In the genomic region with DNA sequence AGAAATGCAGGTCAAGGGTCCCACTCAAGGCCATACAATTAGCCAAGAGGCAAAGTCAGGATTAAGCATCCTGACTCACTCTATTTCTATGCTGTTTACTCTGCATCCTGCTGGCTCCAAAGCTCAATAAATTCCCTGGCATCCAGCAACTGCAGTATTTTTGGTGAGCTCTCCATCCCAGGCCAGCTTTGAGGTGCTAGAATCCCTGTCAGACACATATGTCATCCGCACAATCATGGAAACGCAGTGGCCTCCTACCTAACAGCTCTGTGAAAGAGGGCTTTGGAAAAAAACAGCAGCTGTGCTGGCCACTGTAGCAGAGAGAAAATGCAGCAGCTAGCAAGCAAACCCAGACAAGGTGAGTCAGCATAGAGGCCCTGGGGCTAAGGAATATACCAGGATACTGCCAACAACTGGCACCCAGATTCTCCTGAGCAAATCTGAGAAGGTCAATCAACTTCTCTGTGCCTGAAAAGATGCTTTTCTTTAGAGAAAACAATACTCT, we compare ENCODE assay signal across 15 cellular contexts. TPM values are rescaled to one million over a fixed set of nuclear protein-coding genes. Genes with fewer than 3 reads are reported as not detected.
DNase-seq lines count a peak whose midpoint lies in the region; ATAC-seq, FAIRE-seq and TF ChIP-seq lines count a peak whose summit lies in the region.
"Had no signal": no experiment of that assay in that cellular context is flagged by ENCODE, and none has a peak within 500 bp of the region (broad histone marks: within the 10 kb centered on the region; RNA-seq: fewer than 3 reads in every experiment).

No MANE protein-coding gene starts in this region.

- peak overlapping the region; percentile 34 for H3K27ac Mint-ChIP-seq in endodermal cell
- H3K27ac Mint-ChIP-seq: activated naive CD8-positive, alpha-beta T cell had no signal

- TF ChIP-seq POLR2A in ovary (IDR thresholded peaks at IDR 0.05) = no peak

- TF ChIP-seq CTCF in endodermal cell (conservative IDR thresholded peaks at IDR 0.05) (no peak), ovary (IDR thresholded peaks at IDR 0.05) (no peak)

- H3K9me3 ChIP-seq in endodermal cell (ENCODE audit: control insufficient read depth, low read length) (peaks cover 5% of the 10 kb centered on the region), ovary (no peaks in the 10 kb centered on the region)
- H3K9me3 ChIP-seq: lower lobe of right lung, right lobe of liver had no signal

- H3K4me1 Mint-ChIP-seq in endodermal cell = peaks cover 4% of the 10 kb centered on the region

- H3K36me3 ChIP-seq in endodermal cell (ENCODE audit: control insufficient read depth, insufficient read depth, low read length) = no peaks in the 10 kb centered on the region
- H3K36me3 ChIP-seq in ovary = no peaks in the 10 kb centered on the region
- H3K36me3 ChIP-seq: lower lobe of right lung, right lobe of liver had no signal

- H3K9ac ChIP-seq in endodermal cell (ENCODE audit: extremely low read depth, low read length, poor library complexity, severe bottlenecking) = no peak overlapping the region

- no peaks in the 10 kb centered on the region for H3K36me3 Mint-ChIP-seq in endodermal cell (ENCODE audit: low read depth)
- H3K36me3 Mint-ChIP-seq: activated naive CD8-positive, alpha-beta T cell had no signal

- H3K27me3 ChIP-seq in endodermal cell (ENCODE audit: control insufficient read depth, insufficient read depth, low read length, poor library complexity, severe bottlenecking) (no peaks in the 10 kb centered on the region), ovary (no peaks in the 10 kb centered on the region)
- H3K27me3 ChIP-seq: right lobe of liver had no signal

- H3K4me3 ChIP-seq in endodermal cell (ENCODE audit: low read length) (no peak overlapping the region), ovary (no peak overlapping the region)
- H3K4me3 ChIP-seq: lower lobe of right lung, right lobe of liver had no signal

- 89 to 90% methylated on average over 2 of the region's 2 CpGs for WGBS in endodermal cell (ENCODE audit: insufficient coverage in 1 of 2, insufficient read length in 1 of 2), 2 experiments
- 30 to 66% (median 40%) methylated on average over 2 of the region's 2 CpGs for WGBS in ovary, 3 donors

- H3K27ac ChIP-seq in endodermal cell (ENCODE audit: low read depth, low read length) (no peak overlapping the region), ovary (no peak overlapping the region)
- H3K27ac ChIP-seq: lower lobe of right lung, right lobe of liver had no signal

- H3K4me1 ChIP-seq in endodermal cell (ENCODE audit: control insufficient read depth, insufficient read depth, low read length) (no peaks in the 10 kb centered on the region), ovary (ENCODE audit: insufficient read depth) (no peaks in the 10 kb centered on the region)
- H3K4me1 ChIP-seq: lower lobe of right lung, right lobe of liver had no signal

- H3K9me3 Mint-ChIP-seq in endodermal cell = peaks cover 13% of the 10 kb centered on the region

- ATAC-seq in GM21825 (IDR thresholded peaks at IDR 0.05; ENCODE audit: unreplicated experiment) = no peak
- ATAC-seq: lower lobe of right lung had no signal

- TF ChIP-seq EP300 in ovary (IDR thresholded peaks at IDR 0.05) = no peak

- no peak overlapping the region for H3K4me3 Mint-ChIP-seq in endodermal cell
- H3K4me3 Mint-ChIP-seq: activated naive CD8-positive, alpha-beta T cell had no signal

- intact Hi-C loops in ovary (cut with DNase I) = loop anchor here in 2 of 4 donors (5.0 to 10.0 kb wide), 2 partner anchors 116 to 118 kb away; no protein-coding TSS in a partner anchor

- H3K27me3 Mint-ChIP-seq in endodermal cell (ENCODE audit: insufficient read depth) = no peaks in the 10 kb centered on the region
- H3K27me3 Mint-ChIP-seq: activated naive CD8-positive, alpha-beta T cell had no signal

- FAIRE-seq in RCC 7860 (lab: Jason Lieb, UNC) = no peak
- FAIRE-seq: HTR-8/SVneo had no signal

- DNase-seq in GM04504 (ENCODE audit: low read depth) (peak; percentile 70), RCC 7860 (ENCODE audit: low spot score) (peak; percentile 23), endodermal cell (peak; percentile 62), ovary (peak in 3 of 5 donors; percentile 15 to 25 (median 21)), NK-92 (lab: John Stamatoyannopoulos, UW; ENCODE audit: unreplicated experiment) (no peak), ureter (ENCODE audit: low spot score) (no peak), pons (ENCODE audit: low spot score) (no peak)
- DNase-seq: activated CD4-positive, alpha-beta T cell treated with anti-CD3 and anti-CD28 coated beads for 48 hours; lower lobe of right lung; NCI-H1930; right lobe of liver; SIG-M5 had no signal

RNA-seq across cellular contexts. Expression of gene ANKEF1, which starts 58.4 kb away (rescaled TPM):
- 10 to 100 TPM in 1 of 2 donors, 1 to 10 TPM in 1; 8.8 to 13.1 TPM for total RNA-seq in endodermal cell
- polyA plus RNA-seq in endodermal cell (2013, experiment 1 of 2) = 4.0 TPM
- 3.1 TPM for polyA plus RNA-seq in endodermal cell (2013, experiment 2 of 2)
- 1 to 10 TPM; 1.8 to 6.9 (median 4.1) TPM for total RNA-seq in ovary
- 1 to 10 TPM; 1.1 to 3.6 TPM for polyA plus RNA-seq in ovary
- 9.0 TPM for total RNA-seq in ureter

Comparison
In these comparisons a context has a peak if more than half of its experiments do, and no peak if none do; other contexts are left out.
1. DNase-seq: peak in GM04504 (single experiment), RCC 7860 (single experiment), endodermal cell (single experiment) and ovary (3 of 5); none in NK-92 (single experiment), ureter (single experiment) and pons (single experiment).